15 cellular contexts compared by ENCODE assay signal in the genomic region with DNA sequence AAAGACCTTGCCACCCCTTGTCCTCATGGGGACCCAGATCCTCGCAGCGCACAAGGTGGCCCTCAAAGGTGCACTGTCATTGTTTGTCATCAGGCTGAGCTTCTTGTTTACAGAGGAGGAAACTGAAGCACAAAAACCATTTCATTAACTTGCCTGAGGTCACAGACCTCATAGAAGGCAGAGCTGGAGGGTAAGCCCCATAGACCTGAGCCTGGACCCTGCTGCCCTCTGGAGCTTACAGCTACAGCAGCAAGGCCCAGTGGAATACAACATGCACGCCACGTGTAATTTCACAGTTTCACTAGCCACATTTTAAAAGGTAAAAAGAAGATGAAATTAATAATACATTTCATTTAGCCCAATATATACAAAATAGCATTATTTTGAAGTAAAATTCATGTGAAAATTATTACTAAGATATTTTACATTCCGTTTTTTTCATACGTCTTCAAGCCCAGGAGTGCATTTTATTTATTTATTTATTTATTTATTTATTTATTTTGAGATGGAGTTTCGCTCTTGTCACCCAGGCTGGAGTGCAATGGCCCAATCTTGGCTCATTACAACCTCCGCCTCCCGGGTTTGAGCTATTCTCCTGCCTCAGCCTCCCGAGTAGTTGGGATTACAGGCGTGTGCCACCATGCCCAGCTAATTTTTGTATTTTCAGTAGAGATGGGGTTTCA. TPM values are rescaled to one million over a fixed set of nuclear protein-coding genes. Genes with fewer than 3 reads are reported as not detected.
DNase-seq lines count a peak whose midpoint lies in the region; ATAC-seq and TF ChIP-seq lines count a peak whose summit lies in the region.
"Had no signal": no experiment of that assay in that cellular context is flagged by ENCODE, and none has a peak within 500 bp of the region (broad histone marks: within the 10 kb centered on the region; RNA-seq: fewer than 3 reads in every experiment).

No MANE protein-coding gene starts in this region.

- POLR2A ChIA-PET in activated CD4-positive, alpha-beta memory T cell treated with anti-CD3 and anti-CD28 coated beads, Interleukin-2, amount 10 ng/mL, durations not matched to agents 7 days and 5 days (lab: Charles Lee): interaction anchor here (0.8 to 21.3 kb wide), 8 partner anchors 8 to 57 kb away, joined by 3 to 568 read pairs (median 4); partner anchors contain the start of gene JAKMIP1
- POLR2A ChIA-PET in activated CD4-positive, alpha-beta memory T cell treated with anti-CD3 and anti-CD28 coated beads for 36 hours (lab: Charles Lee): interaction anchor here (1.3 kb wide), 1 partner anchor 11 kb away, joined by 4 read pairs; no protein-coding TSS in a partner anchor

- peaks cover 10% of the 10 kb centered on the region for H4K20me1 ChIP-seq in neural progenitor cell (ENCODE audit: low read depth)

- H3K4me1 Mint-ChIP-seq in activated CD4-positive, alpha-beta memory T cell treated with anti-CD3 and anti-CD28 coated beads, Interleukin-2, amount 10 ng/mL, durations not matched to agents 7 days and 5 days: peaks cover 80% of the 10 kb centered on the region
- peaks cover 7% of the 10 kb centered on the region for H3K4me1 Mint-ChIP-seq in activated CD4-positive, alpha-beta memory T cell treated with anti-CD3 and anti-CD28 coated beads for 36 hours (ENCODE audit: low read depth)
- peaks cover 10 to 59% (median 25%) of the 10 kb centered on the region in 4 donors for H3K4me1 Mint-ChIP-seq in CD4-positive, CD25-positive, alpha-beta regulatory T cell
- no peaks in the 10 kb centered on the region for H3K4me1 Mint-ChIP-seq in neural progenitor cell

- peaks cover 83% of the 10 kb centered on the region for H3K36me3 Mint-ChIP-seq in activated CD4-positive, alpha-beta memory T cell treated with anti-CD3 and anti-CD28 coated beads, Interleukin-2, amount 10 ng/mL, durations not matched to agents 7 days and 5 days (ENCODE audit: low read depth)
- H3K36me3 Mint-ChIP-seq in activated CD4-positive, alpha-beta memory T cell treated with anti-CD3 and anti-CD28 coated beads for 36 hours: peaks cover 14% of the 10 kb centered on the region
- peaks cover 9% of the 10 kb centered on the region for H3K36me3 Mint-ChIP-seq in CD4-positive, CD25-positive, alpha-beta regulatory T cell
- H3K36me3 Mint-ChIP-seq in neural progenitor cell: no peaks in the 10 kb centered on the region
- H3K36me3 Mint-ChIP-seq: CD8-positive, alpha-beta T cell had no signal

- no peaks in the 10 kb centered on the region for H3K27me3 Mint-ChIP-seq in activated CD4-positive, alpha-beta memory T cell treated with anti-CD3 and anti-CD28 coated beads, Interleukin-2, amount 10 ng/mL, durations not matched to agents 7 days and 5 days
- H3K27me3 Mint-ChIP-seq in activated CD4-positive, alpha-beta memory T cell treated with anti-CD3 and anti-CD28 coated beads for 36 hours: no peaks in the 10 kb centered on the region
- peaks cover 5% of the 10 kb centered on the region for H3K27me3 Mint-ChIP-seq in CD4-positive, CD25-positive, alpha-beta regulatory T cell
- H3K27me3 Mint-ChIP-seq in neural progenitor cell (ENCODE audit: insufficient read depth, low read depth): peaks cover 11% of the 10 kb centered on the region

- H3K4me3 ChIP-seq in CD4-positive, CD25-positive, alpha-beta regulatory T cell (ENCODE audit: low read depth, low read length): no peak overlapping the region
- no peak overlapping the region for H3K4me3 ChIP-seq in HUES6 (ENCODE audit: low read depth, low read length)
- no peak overlapping the region for H3K4me3 ChIP-seq in neural progenitor cell
- H3K4me3 ChIP-seq in vagina: no peak overlapping the region

- peak overlapping the region; percentile 32 for H3K27ac Mint-ChIP-seq in activated CD4-positive, alpha-beta memory T cell treated with anti-CD3 and anti-CD28 coated beads, Interleukin-2, amount 10 ng/mL, durations not matched to agents 7 days and 5 days
- H3K27ac Mint-ChIP-seq in activated CD4-positive, alpha-beta memory T cell treated with anti-CD3 and anti-CD28 coated beads for 36 hours: no peak overlapping the region
- peak overlapping the region in 1 of 3 donors; percentile 26 for H3K27ac Mint-ChIP-seq in CD4-positive, CD25-positive, alpha-beta regulatory T cell
- no peak overlapping the region for H3K27ac Mint-ChIP-seq in neural progenitor cell
- H3K27ac Mint-ChIP-seq: CD8-positive, alpha-beta T cell had no signal

- H3K9me3 ChIP-seq in CD4-positive, CD25-positive, alpha-beta regulatory T cell (ENCODE audit: control insufficient read depth in 2 of 2, low read length in 2 of 2): no peaks in the 10 kb centered on the region
- H3K9me3 ChIP-seq in HUES6 (ENCODE audit: control insufficient read depth, insufficient read depth, low read depth, low read length) (0 out of 2 replicates have a peak, but pooled peaks cover 3% of the 10 kb centered on the region), neural progenitor cell (ENCODE audit: low read depth) (no peaks in the 10 kb centered on the region), vagina (no peaks in the 10 kb centered on the region)

- TF ChIP-seq CTCF in neural progenitor cell (IDR thresholded peaks at IDR 0.05): no peak
- TF ChIP-seq CTCF in vagina (IDR thresholded peaks at IDR 0.05): no peak

- peaks cover 56% of the 10 kb centered on the region for H3K4me1 ChIP-seq in CD4-positive, CD25-positive, alpha-beta regulatory T cell (ENCODE audit: control insufficient read depth, insufficient read depth, low read length, poor library complexity, severe bottlenecking)
- H3K4me1 ChIP-seq in HUES6 (ENCODE audit: control insufficient read depth, insufficient read depth, low read length) (peaks cover 38% of the 10 kb centered on the region), neural progenitor cell (peaks cover 28% of the 10 kb centered on the region), vagina (no peaks in the 10 kb centered on the region)

- no peaks in the 10 kb centered on the region for H3K27me3 ChIP-seq in CD4-positive, CD25-positive, alpha-beta regulatory T cell (ENCODE audit: control insufficient read depth, insufficient read depth, low read length)
- H3K27me3 ChIP-seq in HUES6 (ENCODE audit: control insufficient read depth, insufficient read depth, low read length): no peaks in the 10 kb centered on the region
- no peaks in the 10 kb centered on the region for H3K27me3 ChIP-seq in neural progenitor cell
- no peaks in the 10 kb centered on the region for H3K27me3 ChIP-seq in vagina

- CTCF ChIA-PET in activated CD4-positive, alpha-beta memory T cell treated with anti-CD3 and anti-CD28 coated beads, Interleukin-2, amount 10 ng/mL, durations not matched to agents 7 days and 5 days (lab: Charles Lee): interaction anchor here (1.0 to 2.8 kb wide), 4 partner anchors 9 to 59 kb away, joined by 3 to 20 read pairs (median 7); partner anchors contain the start of gene JAKMIP1
- CTCF ChIA-PET in activated CD4-positive, alpha-beta memory T cell treated with anti-CD3 and anti-CD28 coated beads for 36 hours (lab: Charles Lee): interaction anchor here (0.7 to 1.1 kb wide), 2 partner anchors 10 to 56 kb away, joined by 3 to 4 read pairs; no protein-coding TSS in a partner anchor

- H3K9ac ChIP-seq in HUES6 (ENCODE audit: low read length): peak overlapping the region; percentile 3
- H3K9ac ChIP-seq in neural progenitor cell: no peak overlapping the region
- H3K9ac ChIP-seq: KMS-11 had no signal

- peaks cover 9% of the 10 kb centered on the region for H3K36me3 ChIP-seq in CD4-positive, CD25-positive, alpha-beta regulatory T cell (ENCODE audit: control insufficient read depth, insufficient read depth, low read length)
- no peaks in the 10 kb centered on the region for H3K36me3 ChIP-seq in HUES6 (ENCODE audit: control insufficient read depth, insufficient read depth, low read length)
- no peaks in the 10 kb centered on the region for H3K36me3 ChIP-seq in neural progenitor cell
- H3K36me3 ChIP-seq in vagina: no peaks in the 10 kb centered on the region

- peaks cover 2% of the 10 kb centered on the region for H3K9me3 Mint-ChIP-seq in activated CD4-positive, alpha-beta memory T cell treated with anti-CD3 and anti-CD28 coated beads, Interleukin-2, amount 10 ng/mL, durations not matched to agents 7 days and 5 days
- H3K9me3 Mint-ChIP-seq in activated CD4-positive, alpha-beta memory T cell treated with anti-CD3 and anti-CD28 coated beads for 36 hours: peaks cover 11% of the 10 kb centered on the region
- H3K9me3 Mint-ChIP-seq in CD4-positive, CD25-positive, alpha-beta regulatory T cell: peaks cover 0 to 9% (median 2%) of the 10 kb centered on the region in 7 donors
- H3K9me3 Mint-ChIP-seq in neural progenitor cell: no peaks in the 10 kb centered on the region

- no peak overlapping the region for H3K4me3 Mint-ChIP-seq in activated CD4-positive, alpha-beta memory T cell treated with anti-CD3 and anti-CD28 coated beads, Interleukin-2, amount 10 ng/mL, durations not matched to agents 7 days and 5 days
- H3K4me3 Mint-ChIP-seq in activated CD4-positive, alpha-beta memory T cell treated with anti-CD3 and anti-CD28 coated beads for 36 hours: no peak overlapping the region
- peak overlapping the region in 1 of 4 donors; percentile 81 for H3K4me3 Mint-ChIP-seq in CD4-positive, CD25-positive, alpha-beta regulatory T cell
- H3K4me3 Mint-ChIP-seq in neural progenitor cell: no peak overlapping the region
- H3K4me3 Mint-ChIP-seq: CD8-positive, alpha-beta T cell had no signal

- intact Hi-C loops in activated CD4-positive, alpha-beta memory T cell treated with anti-CD3 and anti-CD28 coated beads for 36 hours (cut with micrococcal nuclease): no loop called here
- intact Hi-C loops in vagina (cut with DNase I): no loop called here

- H2AFZ ChIP-seq in neural progenitor cell (replicated peaks): no peak overlapping the region

- no peaks in the 10 kb centered on the region for H3K79me2 ChIP-seq in neural progenitor cell (ENCODE audit: low read depth)

- H3K27ac ChIP-seq in CD4-positive, CD25-positive, alpha-beta regulatory T cell (ENCODE audit: insufficient read depth, low read length, poor library complexity, severe bottlenecking): no peak overlapping the region
- no peak overlapping the region for H3K27ac ChIP-seq in HUES6 (ENCODE audit: low read depth, low read length)
- H3K27ac ChIP-seq in neural progenitor cell: no peak overlapping the region
- no peak overlapping the region for H3K27ac ChIP-seq in vagina
- H3K27ac ChIP-seq: KMS-11 had no signal

- H3K4me2 ChIP-seq in neural progenitor cell: no peak overlapping the region
- H3K4me2 ChIP-seq: KMS-11 had no signal

- no peak for TF ChIP-seq POLR2A in vagina (IDR thresholded peaks at IDR 0.05)

- H3F3A ChIP-seq in neural progenitor cell (ENCODE audit: low read depth): peaks cover 12% of the 10 kb centered on the region

- no peak for DNase-seq in activated CD4-positive, alpha-beta memory T cell treated with anti-CD3 and anti-CD28 coated beads, Interleukin-2, amount 10 ng/mL, durations not matched to agents 7 days and 5 days
- no peak for DNase-seq in activated CD4-positive, alpha-beta memory T cell treated with anti-CD3 and anti-CD28 coated beads for 36 hours
- peak in 2 of 3 donors; percentile 49 to 65 for DNase-seq in CD4-positive, CD25-positive, alpha-beta regulatory T cell
- peak; percentile 17 for DNase-seq in neural progenitor cell (ENCODE audit: low spot score)
- DNase-seq in amygdala (lab: John Stamatoyannopoulos, UW): no peak
- no peak for DNase-seq in GF-D8 (lab: John Stamatoyannopoulos, UW)
- DNase-seq in vagina (ENCODE audit: extremely low spot score in 2 of 2): no peak
- DNase-seq: AML-193; CD8-positive, alpha-beta T cell; NCI-H2029; NCI-H2171 treated with DMSO at 0.1 percent for 48 hours; NCI-H510A treated with DMSO at 0.1 percent for 48 hours; RPMI8226 had no signal

- ATAC-seq in CD4-positive, CD25-positive, alpha-beta regulatory T cell (ENCODE audit: low read depth in 2 of 2): peak; percentile 73 to 80
- ATAC-seq: CD8-positive, alpha-beta T cell had no signal

RNA-seq across cellular contexts. Expression of gene JAKMIP1, which starts 8.8 kb away (rescaled TPM):
- 10 to 100 TPM; 43.8 to 44.4 TPM for total RNA-seq in activated CD4-positive, alpha-beta memory T cell treated with anti-CD3 and anti-CD28 coated beads, Interleukin-2, amount 10 ng/mL, durations not matched to agents 7 days and 5 days
- total RNA-seq in activated CD4-positive, alpha-beta memory T cell treated with anti-CD3 and anti-CD28 coated beads for 36 hours: 10 to 100 TPM; 17.7 to 18.1 TPM
- total RNA-seq in CD4-positive, CD25-positive, alpha-beta regulatory T cell: 39.7 TPM
- 10 to 100 TPM; 18.7 to 33.7 (median 26.3) TPM for polyA plus RNA-seq in CD4-positive, CD25-positive, alpha-beta regulatory T cell
- total RNA-seq in neural progenitor cell (ENCODE audit: low replicate concordance) (5.1 and 5.5 TPM in 2 replicates), vagina (5.2 TPM)

Comparison
In these comparisons a context has a peak if more than half of its experiments do, and no peak if none do; other contexts are left out.
1. DNase-seq: peak in CD4-positive, CD25-positive, alpha-beta regulatory T cell (2 of 3) and neural progenitor cell (single experiment); none in activated CD4-positive, alpha-beta memory T cell treated with anti-CD3 and anti-CD28 coated beads, Interleukin-2, amount 10 ng/mL, durations not matched to agents 7 days and 5 days (single experiment), activated CD4-positive, alpha-beta memory T cell treated with anti-CD3 and anti-CD28 coated beads for 36 hours (single experiment), amygdala (0 of 56), GF-D8 (single experiment) and vagina (0 of 2).